1 cellular context compared by ENCODE assay signal in the genomic region with DNA sequence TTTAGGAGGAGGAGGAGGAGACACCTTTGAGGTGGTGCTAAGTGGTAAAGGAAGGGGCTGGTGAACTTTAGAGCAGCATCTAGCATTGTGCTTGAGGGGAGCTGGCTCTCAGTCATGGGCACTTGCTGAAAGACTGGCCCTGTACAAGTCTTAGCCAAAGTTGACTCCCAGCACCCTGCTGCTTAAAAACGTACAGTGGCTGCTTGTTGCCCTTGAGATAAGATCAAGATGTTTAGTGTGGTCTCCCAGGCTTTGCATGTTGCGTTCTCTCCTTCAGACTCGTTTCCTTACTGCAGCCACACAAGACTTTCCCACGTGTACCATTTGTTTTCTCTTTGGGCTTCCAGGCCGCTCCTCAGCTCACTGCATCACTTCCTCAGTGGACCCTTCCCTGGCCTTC.
TF ChIP-seq lines count a peak whose summit lies in the region.

No MANE protein-coding gene starts in this region.

TF ChIP-seq in H1, 55 proteins besides CTCF, POLR2A, EP300 and RAD21:
- 0 out of 2 replicates have a peak, but pooled peaks have one; percentile 30 for TF ChIP-seq POLR2AphosphoS5 (IDR thresholded peaks at IDR 0.05; ENCODE audit: low read depth, low read length)
- TF ChIP-seq, protein P1, sequence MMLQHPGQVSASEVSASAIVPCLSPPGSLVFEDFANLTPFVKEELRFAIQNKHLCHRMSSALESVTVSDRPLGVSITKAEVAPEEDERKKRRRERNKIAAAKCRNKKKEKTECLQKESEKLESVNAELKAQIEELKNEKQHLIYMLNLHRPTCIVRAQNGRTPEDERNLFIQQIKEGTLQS (IDR thresholded peaks at IDR 0.05; ENCODE audit: insufficient read depth, low read depth, low read length) = no peak
- no peak for TF ChIP-seq NRF1 (IDR thresholded peaks at IDR 0.05; ENCODE audit: low read depth, low read length)
- TF ChIP-seq SIX5 (IDR thresholded peaks at IDR 0.05; ENCODE audit: low read depth, low read length) = no peak
- TF ChIP-seq EZH2 (IDR thresholded peaks at IDR 0.05; ENCODE audit: low read depth, low read length, severe bottlenecking) = no peak
- TF ChIP-seq TCF12 (IDR thresholded peaks at IDR 0.05; ENCODE audit: low read depth, low read length) = no peak
